ENCODE assay signal across 29 cellular contexts in the genomic region with DNA sequence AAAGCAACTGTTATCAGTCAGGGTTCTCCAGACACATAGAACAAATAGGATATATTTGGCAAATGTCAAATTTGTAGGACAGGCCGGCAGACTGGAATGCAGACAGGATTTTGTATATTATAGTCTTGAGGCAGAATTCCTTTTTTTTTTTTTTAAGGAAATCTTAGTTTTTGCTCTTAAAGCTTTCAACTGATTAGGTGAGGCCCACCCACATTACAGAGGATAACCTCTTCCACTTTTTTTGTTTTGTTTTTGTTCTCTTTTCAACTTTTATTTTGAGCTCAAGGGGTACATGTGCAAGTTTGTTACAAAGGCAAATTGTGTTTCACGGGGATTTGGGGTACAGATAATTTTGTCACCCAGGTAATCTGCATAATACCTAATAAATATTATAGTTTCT.
"Had no signal": no experiment of that assay in that cellular context is flagged by ENCODE, and none has a peak within 500 bp of the region (broad histone marks: within the 10 kb centered on the region; RNA-seq: fewer than 3 reads in every experiment).

No MANE protein-coding gene starts in this region.

- ATAC-seq: stimulated activated effector memory CD8-positive, alpha-beta T cell treated with anti-CD3 and anti-CD28 coated beads, Interleukin-12 subunit alpha, Interleukin-12 subunit beta, amount 100 ng/mL, for 72 hours; stimulated activated memory B cell treated with anti-CD40 and anti-IgM and Interleukin-4, amounts not matched to agents 10 μg/mL and 1 μg/mL and 100 μg/mL, for 72 hours; stimulated activated naive B cell treated with anti-CD40 and anti-IgM and Interleukin-4, amounts not matched to agents 10 μg/mL and 1 μg/mL and 100 μg/mL, for 72 hours; stimulated activated naive CD8-positive, alpha-beta T cell treated with anti-CD3 and anti-CD28 coated beads, Interleukin-15, amount 100 ng/mL, for 72 hours; stimulated activated naive CD8-positive, alpha-beta T cell treated with anti-CD3 and anti-CD28 coated beads, Interleukin-15, Interleukin-2, amounts not matched to agents 100 U/mL and 50 U/mL, for 24 hours; upper lobe of right lung had no signal

- H3K4me3 Mint-ChIP-seq: stimulated activated effector memory CD8-positive, alpha-beta T cell treated with anti-CD3 and anti-CD28 coated beads, Interleukin-12 subunit alpha, Interleukin-12 subunit beta, amount 100 ng/mL, for 72 hours; stimulated activated memory B cell treated with anti-CD40 and anti-IgM and Interleukin-4, amounts not matched to agents 10 μg/mL and 1 μg/mL and 100 μg/mL, for 72 hours; stimulated activated naive B cell treated with anti-CD40 and anti-IgM and Interleukin-4, amounts not matched to agents 10 μg/mL and 1 μg/mL and 100 μg/mL, for 72 hours; stimulated activated naive CD8-positive, alpha-beta T cell treated with anti-CD3 and anti-CD28 coated beads, Interleukin-15, amount 100 ng/mL, for 72 hours; stimulated activated naive CD8-positive, alpha-beta T cell treated with anti-CD3 and anti-CD28 coated beads, Interleukin-15, Interleukin-2, amounts not matched to agents 100 ng/mL and 50 ng/mL, for 24 hours; type B pancreatic cell had no signal

- H3K27ac ChIP-seq: stomach, suprapubic skin, testis, thoracic aorta, thyroid gland, tibial artery, tibial nerve, transverse colon, upper lobe of left lung, upper lobe of right lung, uterus, vagina had no signal

- FAIRE-seq: urothelium cell line had no signal

- H3K36me3 Mint-ChIP-seq: stimulated activated effector memory CD8-positive, alpha-beta T cell treated with anti-CD3 and anti-CD28 coated beads, Interleukin-12 subunit alpha, Interleukin-12 subunit beta, amount 100 ng/mL, for 72 hours; stimulated activated memory B cell treated with anti-CD40 and anti-IgM and Interleukin-4, amounts not matched to agents 10 μg/mL and 1 μg/mL and 100 μg/mL, for 72 hours; stimulated activated naive B cell treated with anti-CD40 and anti-IgM and Interleukin-4, amounts not matched to agents 10 μg/mL and 1 μg/mL and 100 μg/mL, for 72 hours; type B pancreatic cell had no signal

- H3K4me1 Mint-ChIP-seq: stimulated activated memory B cell treated with anti-CD40 and anti-IgM and Interleukin-4, amounts not matched to agents 10 μg/mL and 1 μg/mL and 100 μg/mL, for 72 hours; stimulated activated naive B cell treated with anti-CD40 and anti-IgM and Interleukin-4, amounts not matched to agents 10 μg/mL and 1 μg/mL and 100 μg/mL, for 72 hours; stimulated activated naive CD8-positive, alpha-beta T cell treated with anti-CD3 and anti-CD28 coated beads, Interleukin-15, amount 100 ng/mL, for 72 hours had no signal

- H3K27me3 ChIP-seq: stomach, suprapubic skin, testis, thyroid gland, tibial artery, tibial nerve, transverse colon, upper lobe of left lung, upper lobe of right lung, uterus, vagina had no signal

- DNase-seq: stimulated activated CD4-positive, alpha-beta T cell treated with anti-CD3 and anti-CD28 coated beads, Interleukin-2, amount 100 ng/mL, for 48 hours; stimulated activated CD4-positive, alpha-beta T cell treated with anti-CD3 and anti-CD28 coated beads, Interleukin-4, amount 100 ng/mL, for 1 hour; stimulated activated CD4-positive, alpha-beta T cell treated with anti-CD3 and anti-CD28 coated beads, Interleukin-4, amount 100 ng/mL, for 24 hours; stimulated activated CD4-positive, alpha-beta T cell treated with anti-CD3 and anti-CD28 coated beads, Interleukin-4, amount 100 ng/mL, for 4 hours; stimulated activated CD8-positive, alpha-beta memory T cell treated with anti-CD3 and anti-CD28 coated beads, Interleukin-4, amount 100 ng/mL, for 48 hours; stimulated activated naive B cell treated with anti-CD40 and anti-IgM and Interleukin-4, amounts not matched to agents 10 μg/mL and 1 μg/mL and 100 μg/mL, for 72 hours; stimulated activated naive CD4-positive, alpha-beta T cell; stimulated activated naive CD4-positive, alpha-beta T cell treated with Interleukin-2 at 50 U/mL for 16 hours; stimulated activated naive CD8-positive, alpha-beta T cell treated with anti-CD3 and anti-CD28 coated beads, Interleukin-15, amount 100 ng/mL, for 72 hours; stimulated activated naive CD8-positive, alpha-beta T cell treated with anti-CD3 and anti-CD28 coated beads, Interleukin-15, Interleukin-2, amounts not matched to agents 100 U/mL and 50 U/mL, for 24 hours; stomach; substantia nigra; testis; thyroid gland; tibial artery; transverse colon; trophoblast cell; upper lobe of left lung; upper lobe of right lung; uterus had no signal

- H3K36me3 ChIP-seq: stomach, suprapubic skin, thoracic aorta, thyroid gland, tibial artery, tibial nerve, transverse colon, upper lobe of left lung, upper lobe of right lung, uterus, vagina had no signal

- H3K9me3 ChIP-seq: stomach, suprapubic skin, testis, thoracic aorta, thyroid gland, tibial artery, tibial nerve, transverse colon, upper lobe of left lung, upper lobe of right lung, uterus, vagina had no signal

- H3K27ac Mint-ChIP-seq: stimulated activated effector memory CD8-positive, alpha-beta T cell treated with anti-CD3 and anti-CD28 coated beads, Interleukin-12 subunit alpha, Interleukin-12 subunit beta, amount 100 ng/mL, for 72 hours; stimulated activated memory B cell treated with anti-CD40 and anti-IgM and Interleukin-4, amounts not matched to agents 10 μg/mL and 1 μg/mL and 100 μg/mL, for 72 hours; stimulated activated naive B cell treated with anti-CD40 and anti-IgM and Interleukin-4, amounts not matched to agents 10 μg/mL and 1 μg/mL and 100 μg/mL, for 72 hours; stimulated activated naive CD8-positive, alpha-beta T cell treated with anti-CD3 and anti-CD28 coated beads, Interleukin-15, amount 100 ng/mL, for 72 hours; stimulated activated naive CD8-positive, alpha-beta T cell treated with anti-CD3 and anti-CD28 coated beads, Interleukin-15, Interleukin-2, amounts not matched to agents 100 ng/mL and 50 ng/mL, for 24 hours; type B pancreatic cell had no signal

- H3K4me3 ChIP-seq: stomach, suprapubic skin, testis, thoracic aorta, thyroid gland, tibial artery, tibial nerve, transverse colon, upper lobe of left lung, upper lobe of right lung, uterus, vagina had no signal

- H3K9me3 Mint-ChIP-seq: stimulated activated memory B cell treated with anti-CD40 and anti-IgM and Interleukin-4, amounts not matched to agents 10 μg/mL and 1 μg/mL and 100 μg/mL, for 72 hours; stimulated activated naive CD8-positive, alpha-beta T cell treated with anti-CD3 and anti-CD28 coated beads, Interleukin-15, Interleukin-2, amounts not matched to agents 100 ng/mL and 50 ng/mL, for 24 hours; type B pancreatic cell had no signal

- H3K27me3 Mint-ChIP-seq: stimulated activated naive B cell treated with anti-CD40 and anti-IgM and Interleukin-4, amounts not matched to agents 10 μg/mL and 1 μg/mL and 100 μg/mL, for 72 hours; stimulated activated naive CD8-positive, alpha-beta T cell treated with anti-CD3 and anti-CD28 coated beads, Interleukin-15, amount 100 ng/mL, for 72 hours; stimulated activated naive CD8-positive, alpha-beta T cell treated with anti-CD3 and anti-CD28 coated beads, Interleukin-15, Interleukin-2, amounts not matched to agents 100 ng/mL and 50 ng/mL, for 24 hours; type B pancreatic cell had no signal

- H3K4me1 ChIP-seq: stomach, suprapubic skin, testis, thyroid gland, tibial artery, tibial nerve, transverse colon, upper lobe of left lung, upper lobe of right lung, uterus, vagina had no signal
